ENCODE assay signal across 1 cellular context in the genomic region with DNA sequence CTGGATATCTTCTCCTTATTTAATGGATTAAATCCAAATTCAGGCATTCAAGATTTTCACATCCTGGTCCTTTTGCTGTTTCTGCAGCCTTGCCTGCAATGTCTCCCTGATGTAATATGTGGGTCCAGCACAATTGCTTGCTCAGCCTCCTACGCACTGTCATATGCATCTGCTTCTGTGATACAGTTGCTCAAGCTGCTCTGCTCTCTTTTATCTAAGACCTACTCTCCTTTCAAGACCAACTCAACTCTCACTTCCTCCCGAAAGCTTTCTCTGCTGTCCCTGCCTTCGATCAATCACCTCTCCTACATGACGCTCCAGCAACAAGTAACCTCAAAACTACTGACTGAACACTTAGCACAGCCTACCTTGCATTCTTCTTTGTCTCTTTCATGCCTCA.
TF ChIP-seq lines count a peak whose summit lies in the region.

No MANE protein-coding gene starts in this region.

TF ChIP-seq in WTC11, 78 proteins besides CTCF, POLR2A, EP300 and RAD21 (continued from another document):
- TF ChIP-seq, protein P1, sequence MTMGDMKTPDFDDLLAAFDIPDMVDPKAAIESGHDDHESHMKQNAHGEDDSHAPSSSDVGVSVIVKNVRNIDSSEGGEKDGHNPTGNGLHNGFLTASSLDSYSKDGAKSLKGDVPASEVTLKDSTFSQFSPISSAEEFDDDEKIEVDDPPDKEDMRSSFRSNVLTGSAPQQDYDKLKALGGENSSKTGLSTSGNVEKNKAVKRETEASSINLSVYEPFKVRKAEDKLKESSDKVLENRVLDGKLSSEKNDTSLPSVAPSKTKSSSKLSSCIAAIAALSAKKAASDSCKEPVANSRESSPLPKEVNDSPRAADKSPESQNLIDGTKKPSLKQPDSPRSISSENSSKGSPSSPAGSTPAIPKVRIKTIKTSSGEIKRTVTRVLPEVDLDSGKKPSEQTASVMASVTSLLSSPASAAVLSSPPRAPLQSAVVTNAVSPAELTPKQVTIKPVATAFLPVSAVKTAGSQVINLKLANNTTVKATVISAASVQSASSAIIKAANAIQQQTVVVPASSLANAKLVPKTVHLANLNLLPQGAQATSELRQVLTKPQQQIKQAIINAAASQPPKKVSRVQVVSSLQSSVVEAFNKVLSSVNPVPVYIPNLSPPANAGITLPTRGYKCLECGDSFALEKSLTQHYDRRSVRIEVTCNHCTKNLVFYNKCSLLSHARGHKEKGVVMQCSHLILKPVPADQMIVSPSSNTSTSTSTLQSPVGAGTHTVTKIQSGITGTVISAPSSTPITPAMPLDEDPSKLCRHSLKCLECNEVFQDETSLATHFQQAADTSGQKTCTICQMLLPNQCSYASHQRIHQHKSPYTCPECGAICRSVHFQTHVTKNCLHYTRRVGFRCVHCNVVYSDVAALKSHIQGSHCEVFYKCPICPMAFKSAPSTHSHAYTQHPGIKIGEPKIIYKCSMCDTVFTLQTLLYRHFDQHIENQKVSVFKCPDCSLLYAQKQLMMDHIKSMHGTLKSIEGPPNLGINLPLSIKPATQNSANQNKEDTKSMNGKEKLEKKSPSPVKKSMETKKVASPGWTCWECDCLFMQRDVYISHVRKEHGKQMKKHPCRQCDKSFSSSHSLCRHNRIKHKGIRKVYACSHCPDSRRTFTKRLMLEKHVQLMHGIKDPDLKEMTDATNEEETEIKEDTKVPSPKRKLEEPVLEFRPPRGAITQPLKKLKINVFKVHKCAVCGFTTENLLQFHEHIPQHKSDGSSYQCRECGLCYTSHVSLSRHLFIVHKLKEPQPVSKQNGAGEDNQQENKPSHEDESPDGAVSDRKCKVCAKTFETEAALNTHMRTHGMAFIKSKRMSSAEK (CRISPR knock-in tag; IDR thresholded peaks at IDR 0.05; ENCODE audit: borderline replicate concordance) = no peak
- TF ChIP-seq E2F1 (CRISPR knock-in tag; IDR thresholded peaks at IDR 0.05) (no peak), NR3C1 (CRISPR knock-in tag; conservative IDR thresholded peaks at IDR 0.05; ENCODE audit: low read depth) (no peak), ZNF423 (CRISPR knock-in tag; IDR thresholded peaks at IDR 0.05) (no peak), ZNF281 (CRISPR knock-in tag; IDR thresholded peaks at IDR 0.05) (no peak), ZNF138 (CRISPR knock-in tag; conservative IDR thresholded peaks at IDR 0.05) (no peak), JUN (CRISPR knock-in tag; IDR thresholded peaks at IDR 0.05) (no peak), NFE2L1 (CRISPR knock-in tag; IDR thresholded peaks at IDR 0.05) (no peak), AR (CRISPR knock-in tag; IDR thresholded peaks at IDR 0.05) (no peak)
